ENCODE assay signal across 1 cellular context in genomic region chr3:87958289-87958688, GRCh38.
TF ChIP-seq lines count a peak whose summit lies in the region.

No MANE protein-coding gene starts in this region.

TF ChIP-seq in GM23338, 12 proteins besides CTCF, POLR2A, EP300 and RAD21 (continued from another document):
- TF ChIP-seq REST (IDR thresholded peaks at IDR 0.05; ENCODE audit: unreplicated experiment) = no peak
- no peak for TF ChIP-seq EZH2phosphoT487 (IDR thresholded peaks at IDR 0.05; ENCODE audit: unreplicated experiment)
- TF ChIP-seq EZH2 (IDR thresholded peaks at IDR 0.05; ENCODE audit: low read depth, unreplicated experiment) = no peak
- no peak for TF ChIP-seq CREB1 (CRISPR knock-in tag; IDR thresholded peaks at IDR 0.05; ENCODE audit: low read depth)
